ENCODE assay signal across 1 cellular context in genomic region chr1:241136401-241136800, GRCh38.
TF ChIP-seq lines count a peak whose summit lies in the region.

No MANE protein-coding gene starts in this region.

TF ChIP-seq in H1, 55 proteins besides CTCF, POLR2A, EP300 and RAD21:
- TF ChIP-seq TCF12 (IDR thresholded peaks at IDR 0.05; ENCODE audit: low read depth, low read length) = no peak
- no peak for TF ChIP-seq JUND (IDR thresholded peaks at IDR 0.05; ENCODE audit: low read length)
- no peak for TF ChIP-seq SRF (IDR thresholded peaks at IDR 0.05; ENCODE audit: low read depth, low read length)
- TF ChIP-seq CBX8 (IDR thresholded peaks at IDR 0.05; ENCODE audit: borderline replicate concordance, low read depth, low read length) = no peak
- no peak for TF ChIP-seq TEAD4 (IDR thresholded peaks at IDR 0.05; ENCODE audit: low read depth, low read length)
- no peak for TF ChIP-seq YY1 (IDR thresholded peaks at IDR 0.05; ENCODE audit: low read depth, low read length)
- TF ChIP-seq FOSL1 (IDR thresholded peaks at IDR 0.05; ENCODE audit: insufficient read depth, low read depth, low read length) = no peak
- TF ChIP-seq, protein P1, sequence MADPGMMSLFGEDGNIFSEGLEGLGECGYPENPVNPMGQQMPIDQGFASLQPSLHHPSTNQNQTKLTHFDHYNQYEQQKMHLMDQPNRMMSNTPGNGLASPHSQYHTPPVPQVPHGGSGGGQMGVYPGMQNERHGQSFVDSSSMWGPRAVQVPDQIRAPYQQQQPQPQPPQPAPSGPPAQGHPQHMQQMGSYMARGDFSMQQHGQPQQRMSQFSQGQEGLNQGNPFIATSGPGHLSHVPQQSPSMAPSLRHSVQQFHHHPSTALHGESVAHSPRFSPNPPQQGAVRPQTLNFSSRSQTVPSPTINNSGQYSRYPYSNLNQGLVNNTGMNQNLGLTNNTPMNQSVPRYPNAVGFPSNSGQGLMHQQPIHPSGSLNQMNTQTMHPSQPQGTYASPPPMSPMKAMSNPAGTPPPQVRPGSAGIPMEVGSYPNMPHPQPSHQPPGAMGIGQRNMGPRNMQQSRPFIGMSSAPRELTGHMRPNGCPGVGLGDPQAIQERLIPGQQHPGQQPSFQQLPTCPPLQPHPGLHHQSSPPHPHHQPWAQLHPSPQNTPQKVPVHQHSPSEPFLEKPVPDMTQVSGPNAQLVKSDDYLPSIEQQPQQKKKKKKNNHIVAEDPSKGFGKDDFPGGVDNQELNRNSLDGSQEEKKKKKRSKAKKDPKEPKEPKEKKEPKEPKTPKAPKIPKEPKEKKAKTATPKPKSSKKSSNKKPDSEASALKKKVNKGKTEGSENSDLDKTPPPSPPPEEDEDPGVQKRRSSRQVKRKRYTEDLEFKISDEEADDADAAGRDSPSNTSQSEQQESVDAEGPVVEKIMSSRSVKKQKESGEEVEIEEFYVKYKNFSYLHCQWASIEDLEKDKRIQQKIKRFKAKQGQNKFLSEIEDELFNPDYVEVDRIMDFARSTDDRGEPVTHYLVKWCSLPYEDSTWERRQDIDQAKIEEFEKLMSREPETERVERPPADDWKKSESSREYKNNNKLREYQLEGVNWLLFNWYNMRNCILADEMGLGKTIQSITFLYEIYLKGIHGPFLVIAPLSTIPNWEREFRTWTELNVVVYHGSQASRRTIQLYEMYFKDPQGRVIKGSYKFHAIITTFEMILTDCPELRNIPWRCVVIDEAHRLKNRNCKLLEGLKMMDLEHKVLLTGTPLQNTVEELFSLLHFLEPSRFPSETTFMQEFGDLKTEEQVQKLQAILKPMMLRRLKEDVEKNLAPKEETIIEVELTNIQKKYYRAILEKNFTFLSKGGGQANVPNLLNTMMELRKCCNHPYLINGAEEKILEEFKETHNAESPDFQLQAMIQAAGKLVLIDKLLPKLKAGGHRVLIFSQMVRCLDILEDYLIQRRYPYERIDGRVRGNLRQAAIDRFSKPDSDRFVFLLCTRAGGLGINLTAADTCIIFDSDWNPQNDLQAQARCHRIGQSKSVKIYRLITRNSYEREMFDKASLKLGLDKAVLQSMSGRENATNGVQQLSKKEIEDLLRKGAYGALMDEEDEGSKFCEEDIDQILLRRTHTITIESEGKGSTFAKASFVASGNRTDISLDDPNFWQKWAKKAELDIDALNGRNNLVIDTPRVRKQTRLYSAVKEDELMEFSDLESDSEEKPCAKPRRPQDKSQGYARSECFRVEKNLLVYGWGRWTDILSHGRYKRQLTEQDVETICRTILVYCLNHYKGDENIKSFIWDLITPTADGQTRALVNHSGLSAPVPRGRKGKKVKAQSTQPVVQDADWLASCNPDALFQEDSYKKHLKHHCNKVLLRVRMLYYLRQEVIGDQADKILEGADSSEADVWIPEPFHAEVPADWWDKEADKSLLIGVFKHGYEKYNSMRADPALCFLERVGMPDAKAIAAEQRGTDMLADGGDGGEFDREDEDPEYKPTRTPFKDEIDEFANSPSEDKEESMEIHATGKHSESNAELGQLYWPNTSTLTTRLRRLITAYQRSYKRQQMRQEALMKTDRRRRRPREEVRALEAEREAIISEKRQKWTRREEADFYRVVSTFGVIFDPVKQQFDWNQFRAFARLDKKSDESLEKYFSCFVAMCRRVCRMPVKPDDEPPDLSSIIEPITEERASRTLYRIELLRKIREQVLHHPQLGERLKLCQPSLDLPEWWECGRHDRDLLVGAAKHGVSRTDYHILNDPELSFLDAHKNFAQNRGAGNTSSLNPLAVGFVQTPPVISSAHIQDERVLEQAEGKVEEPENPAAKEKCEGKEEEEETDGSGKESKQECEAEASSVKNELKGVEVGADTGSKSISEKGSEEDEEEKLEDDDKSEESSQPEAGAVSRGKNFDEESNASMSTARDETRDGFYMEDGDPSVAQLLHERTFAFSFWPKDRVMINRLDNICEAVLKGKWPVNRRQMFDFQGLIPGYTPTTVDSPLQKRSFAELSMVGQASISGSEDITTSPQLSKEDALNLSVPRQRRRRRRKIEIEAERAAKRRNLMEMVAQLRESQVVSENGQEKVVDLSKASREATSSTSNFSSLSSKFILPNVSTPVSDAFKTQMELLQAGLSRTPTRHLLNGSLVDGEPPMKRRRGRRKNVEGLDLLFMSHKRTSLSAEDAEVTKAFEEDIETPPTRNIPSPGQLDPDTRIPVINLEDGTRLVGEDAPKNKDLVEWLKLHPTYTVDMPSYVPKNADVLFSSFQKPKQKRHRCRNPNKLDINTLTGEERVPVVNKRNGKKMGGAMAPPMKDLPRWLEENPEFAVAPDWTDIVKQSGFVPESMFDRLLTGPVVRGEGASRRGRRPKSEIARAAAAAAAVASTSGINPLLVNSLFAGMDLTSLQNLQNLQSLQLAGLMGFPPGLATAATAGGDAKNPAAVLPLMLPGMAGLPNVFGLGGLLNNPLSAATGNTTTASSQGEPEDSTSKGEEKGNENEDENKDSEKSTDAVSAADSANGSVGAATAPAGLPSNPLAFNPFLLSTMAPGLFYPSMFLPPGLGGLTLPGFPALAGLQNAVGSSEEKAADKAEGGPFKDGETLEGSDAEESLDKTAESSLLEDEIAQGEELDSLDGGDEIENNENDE (IDR thresholded peaks at IDR 0.05; ENCODE audit: insufficient replicate concordance, low read length) = no peak
- no peak for TF ChIP-seq KDM5A (IDR thresholded peaks at IDR 0.05; ENCODE audit: low read length)
- TF ChIP-seq NANOG (IDR thresholded peaks at IDR 0.05; ENCODE audit: insufficient read depth, low read depth, low read length, poor library complexity, severe bottlenecking) = no peak
- TF ChIP-seq CEBPB (IDR thresholded peaks at IDR 0.05; ENCODE audit: low read depth, low read length) = no peak
- no peak for TF ChIP-seq HDAC2 (IDR thresholded peaks at IDR 0.05; ENCODE audit: borderline replicate concordance in 1 of 2, low read depth in 2 of 2, low read length in 2 of 2)
- TF ChIP-seq RXRA (IDR thresholded peaks at IDR 0.05; ENCODE audit: insufficient read depth, low read depth, low read length) = no peak
- no peak for TF ChIP-seq POLR2AphosphoS5 (IDR thresholded peaks at IDR 0.05; ENCODE audit: low read depth, low read length)
- TF ChIP-seq RBBP5 (IDR thresholded peaks at IDR 0.05; ENCODE audit: borderline replicate concordance, low read depth, low read length) = no peak
- TF ChIP-seq GTF2F1 (IDR thresholded peaks at IDR 0.05; ENCODE audit: borderline replicate concordance, low read depth, low read length) = no peak
- TF ChIP-seq, protein P2, sequence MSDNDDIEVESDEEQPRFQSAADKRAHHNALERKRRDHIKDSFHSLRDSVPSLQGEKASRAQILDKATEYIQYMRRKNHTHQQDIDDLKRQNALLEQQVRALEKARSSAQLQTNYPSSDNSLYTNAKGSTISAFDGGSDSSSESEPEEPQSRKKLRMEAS (IDR thresholded peaks at IDR 0.05) = no peak
TF ChIP-seq in H1: peak in this region for 0.
